8 cellular contexts compared by ENCODE assay signal in genomic region chr3:49674491-49674983, GRCh38. TPM values are rescaled to one million over a fixed set of nuclear protein-coding genes. Genes with fewer than 3 reads are reported as not detected.
A peak's percentile ranks its signal among the peaks of the same experiment; 100 is the strongest.
DNase-seq lines count a peak whose midpoint lies in the region; ATAC-seq lines count a peak whose summit lies in the region.

No MANE protein-coding gene starts in this region.

- peak overlapping the region; percentile 84 for H3K4me3 Mint-ChIP-seq in activated CD4-positive, alpha-beta T cell treated with anti-CD3 and anti-CD28 coated beads, Interleukin-2, amount 10 ng/mL, durations not matched to agents 7 days and 5 days

- no peak for DNase-seq in activated CD4-positive, alpha-beta T cell treated with anti-CD3 and anti-CD28 coated beads, Interleukin-2, amount 10 ng/mL, durations not matched to agents 7 days and 5 days
- DNase-seq in Right ventricle myocardium superior: no peak
- DNase-seq in cortex of kidney (lab: John Stamatoyannopoulos, UW): no peak
- no peak for DNase-seq in HCEC 1CT
- no peak for DNase-seq in LoVo (ENCODE audit: low spot score)

- peaks cover 37% of the 10 kb centered on the region for H3K4me1 Mint-ChIP-seq in activated CD4-positive, alpha-beta T cell treated with anti-CD3 and anti-CD28 coated beads, Interleukin-2, amount 10 ng/mL, durations not matched to agents 7 days and 5 days

- H3K9me3 Mint-ChIP-seq in activated CD4-positive, alpha-beta T cell treated with anti-CD3 and anti-CD28 coated beads, Interleukin-2, amount 10 ng/mL, durations not matched to agents 7 days and 5 days: no peaks in the 10 kb centered on the region

- no peaks in the 10 kb centered on the region for H3K9me3 ChIP-seq in skeletal muscle tissue (ENCODE audit: control insufficient read depth in 3 of 3, low read length in 3 of 3)

- H3K9ac ChIP-seq in skeletal muscle tissue (ENCODE audit: low read depth in 1 of 3, low read length in 3 of 3): peak overlapping the region; percentile 77 to 92 (median 85)

- peaks cover 0 to under 1% (median 0%) of the 10 kb centered on the region in 3 donors for H3K27me3 ChIP-seq in skeletal muscle tissue (ENCODE audit: control insufficient read depth in 3 of 3, insufficient read depth in 3 of 3, low read length in 3 of 3)

- POLR2A ChIA-PET in activated CD4-positive, alpha-beta T cell treated with anti-CD3 and anti-CD28 coated beads, Interleukin-2, amount 10 ng/mL, durations not matched to agents 7 days and 5 days (lab: Charles Lee): no interaction called here

- intact Hi-C loops in Right ventricle myocardium superior (cut with DNase I): loop anchor here (5.0 to 10.0 kb wide), 2 partner anchors 137 to 210 kb away; no protein-coding TSS in a partner anchor

- peaks cover 16% of the 10 kb centered on the region for H3K36me3 Mint-ChIP-seq in activated CD4-positive, alpha-beta T cell treated with anti-CD3 and anti-CD28 coated beads, Interleukin-2, amount 10 ng/mL, durations not matched to agents 7 days and 5 days (ENCODE audit: low read depth)

- peak; percentile 25 for ATAC-seq in GM18909 (IDR thresholded peaks at IDR 0.05; ENCODE audit: poor library complexity, unreplicated experiment)
- ATAC-seq in HG03066 (IDR thresholded peaks at IDR 0.05; ENCODE audit: low read depth, unreplicated experiment): peak; percentile 19
- ATAC-seq in Right ventricle myocardium superior (ENCODE audit: poor library complexity): peak; percentile 37

- peaks cover 16 to 37% (median 18%) of the 10 kb centered on the region in 3 donors for H3K4me1 ChIP-seq in skeletal muscle tissue (ENCODE audit: control insufficient read depth in 3 of 3, insufficient read depth in 3 of 3, low read length in 3 of 3)

- H3K4me3 ChIP-seq in skeletal muscle tissue (ENCODE audit: low read length in 3 of 3): peak overlapping the region; percentile 78 to 95 (median 91)

- H3K27ac Mint-ChIP-seq in activated CD4-positive, alpha-beta T cell treated with anti-CD3 and anti-CD28 coated beads, Interleukin-2, amount 10 ng/mL, durations not matched to agents 7 days and 5 days: peak overlapping the region; percentile 99

- H3K27me3 Mint-ChIP-seq in activated CD4-positive, alpha-beta T cell treated with anti-CD3 and anti-CD28 coated beads, Interleukin-2, amount 10 ng/mL, durations not matched to agents 7 days and 5 days: no peaks in the 10 kb centered on the region

- peaks cover 40 to 43% (median 41%) of the 10 kb centered on the region in 3 donors for H3K36me3 ChIP-seq in skeletal muscle tissue (ENCODE audit: control insufficient read depth in 3 of 3, insufficient read depth in 3 of 3, low read length in 3 of 3)

- CTCF ChIA-PET in activated CD4-positive, alpha-beta T cell treated with anti-CD3 and anti-CD28 coated beads, Interleukin-2, amount 10 ng/mL, durations not matched to agents 7 days and 5 days (lab: Charles Lee): interaction anchor here (2.8 kb wide), 1 partner anchor 134 kb away, joined by 13 read pairs; no protein-coding TSS in a partner anchor

- peak overlapping the region; percentile 93 for H3K27ac ChIP-seq in skeletal muscle tissue (ENCODE audit: low read depth, low read length)

RNA-seq across cellular contexts. Expression of gene APEH, which starts 0.4 kb away (rescaled TPM):
- total RNA-seq in activated CD4-positive, alpha-beta T cell treated with anti-CD3 and anti-CD28 coated beads, Interleukin-2, amount 10 ng/mL, durations not matched to agents 7 days and 5 days: 100 to 1,000 TPM; 137 TPM
- total RNA-seq in Right ventricle myocardium superior: 103 TPM
- total RNA-seq in skeletal muscle tissue: 75.2 TPM

RNA-seq across cellular contexts. Expression of gene MST1, which starts 14.7 kb away (rescaled TPM):
- 10 to 100 TPM in 1 of 2 experiments, 1 to 10 TPM in 1; 8.4 to 10.0 TPM for total RNA-seq in activated CD4-positive, alpha-beta T cell treated with anti-CD3 and anti-CD28 coated beads, Interleukin-2, amount 10 ng/mL, durations not matched to agents 7 days and 5 days
- total RNA-seq in Right ventricle myocardium superior (3.7 TPM), skeletal muscle tissue (1.6 TPM)

RNA-seq across cellular contexts. Expression of gene RNF123, which starts 14.8 kb away (rescaled TPM):
- total RNA-seq in activated CD4-positive, alpha-beta T cell treated with anti-CD3 and anti-CD28 coated beads, Interleukin-2, amount 10 ng/mL, durations not matched to agents 7 days and 5 days: 10 to 100 TPM; 47.5 to 49.2 TPM
- total RNA-seq in Right ventricle myocardium superior (47.9 TPM), skeletal muscle tissue (31.3 TPM)

RNA-seq across cellular contexts. Expression of gene AMIGO3, which starts 44.9 kb away (rescaled TPM):
- under 1 TPM in 1 of 2 experiments, not detected in 1; 0.30 TPM for total RNA-seq in activated CD4-positive, alpha-beta T cell treated with anti-CD3 and anti-CD28 coated beads, Interleukin-2, amount 10 ng/mL, durations not matched to agents 7 days and 5 days
- total RNA-seq in Right ventricle myocardium superior (not detected), skeletal muscle tissue (under 0.01 TPM)

RNA-seq across cellular contexts. Expression of gene GMPPB, which starts 49.2 kb away (rescaled TPM):
- 10 to 100 TPM; 36.5 to 46.0 TPM for total RNA-seq in activated CD4-positive, alpha-beta T cell treated with anti-CD3 and anti-CD28 coated beads, Interleukin-2, amount 10 ng/mL, durations not matched to agents 7 days and 5 days
- total RNA-seq in Right ventricle myocardium superior: 15.7 TPM
- total RNA-seq in skeletal muscle tissue: 9.9 TPM
